10 cellular contexts compared by ENCODE assay signal in genomic region chr3:57758686-57759085, GRCh38. TPM values are rescaled to one million over a fixed set of nuclear protein-coding genes. Genes with fewer than 3 reads are reported as not detected.
DNase-seq lines count a peak whose midpoint lies in the region; ATAC-seq, FAIRE-seq and TF ChIP-seq lines count a peak whose summit lies in the region.
"Had no signal": no experiment of that assay in that cellular context is flagged by ENCODE, and none has a peak within 500 bp of the region (broad histone marks: within the 10 kb centered on the region; RNA-seq: fewer than 3 reads in every experiment).

No MANE protein-coding gene starts in this region.

- FAIRE-seq in frontal cortex (lab: Jason Lieb, UNC), result no peak

- H3K36me3 Mint-ChIP-seq in T-cell, result peaks cover 16% of the 10 kb centered on the region

- H3K27me3 Mint-ChIP-seq in T-cell, result no peaks in the 10 kb centered on the region

- POLR2A ChIA-PET in T-cell (lab: Charles Lee), result no interaction called here

- H3K27ac Mint-ChIP-seq in T-cell, result no peak overlapping the region

- peaks cover 63 to 66% (median 65%) of the 10 kb centered on the region in 3 donors for H3K4me1 Mint-ChIP-seq in T-cell

- CTCF ChIA-PET in T-cell (lab: Charles Lee), result interaction anchor here in 1 of 2 donors (0.6 kb wide), 1 partner anchor 1023 kb away, joined by 3 read pairs; no protein-coding TSS in a partner anchor

- H3K4me3 Mint-ChIP-seq in T-cell, result peak overlapping the region; percentile 94 to 98 (median 95)

- peak; percentile 11 for DNase-seq in DMS 273 (lab: John Stamatoyannopoulos, UW; ENCODE audit: unreplicated experiment)
- DNase-seq in DMS 273 treated with DMSO at 0.1 percent for 48 hours (lab: John Stamatoyannopoulos, UW), result no peak
- no peak for DNase-seq in T-cell
- peak; percentile 50 for DNase-seq in fibroblast of the aortic adventitia (ENCODE audit: low read depth)
- DNase-seq in skeletal muscle cell (ENCODE audit: low read depth), result no peak
- DNase-seq in UCSD-AML1 (lab: John Stamatoyannopoulos, UW; ENCODE audit: unreplicated experiment), result no peak
- no peak for DNase-seq in NCI-H1417 (lab: John Stamatoyannopoulos, UW)
- DNase-seq in frontal cortex (ENCODE audit: low spot score in 2 of 2), result no peak
- DNase-seq: left ventricle myocardium superior, SIG-M5 had no signal

- ATAC-seq in T-cell (replicated peaks in 1 of 4), result no peak
- ATAC-seq: left ventricle myocardium superior had no signal

- H3K4me3 ChIP-seq in fibroblast of the aortic adventitia (ENCODE audit: low read depth, low read length), result peak overlapping the region; percentile 82
- H3K4me3 ChIP-seq in skeletal muscle cell (ENCODE audit: low read depth, low read length), result peak overlapping the region; percentile 80

- no peak for TF ChIP-seq CTCF in fibroblast of the aortic adventitia (IDR thresholded peaks at IDR 0.05; ENCODE audit: insufficient read depth, low read length)

- H3K9me3 Mint-ChIP-seq in T-cell, result no peaks in the 10 kb centered on the region

RNA-seq across cellular contexts. Expression of gene SLMAP, which starts 2.6 kb away (rescaled TPM):
- 10 to 100 TPM; 57.4 to 78.8 (median 72.3) TPM for total RNA-seq in T-cell
- 44.1 and 78.4 TPM in 2 replicates for total RNA-seq in fibroblast of the aortic adventitia (ENCODE audit: low replicate concordance)
- total RNA-seq in frontal cortex, result 60.7 TPM

Comparison
In these comparisons a context has a peak if more than half of its experiments do, and no peak if none do; other contexts are left out.
1. DNase-seq: peak in DMS 273 (single experiment) and fibroblast of the aortic adventitia (single experiment); none in DMS 273 treated with DMSO at 0.1 percent for 48 hours (single experiment), T-cell (0 of 34), skeletal muscle cell (single experiment), UCSD-AML1 (single experiment), NCI-H1417 (0 of 3) and frontal cortex (0 of 2).